In genomic region chr9:93917121-93917853, GRCh38 we compare ENCODE assay signal across 29 cellular contexts. TPM values are rescaled to one million over a fixed set of nuclear protein-coding genes. Genes with fewer than 3 reads are reported as not detected.
"Had no signal": no experiment of that assay in that cellular context is flagged by ENCODE, and none has a peak within 500 bp of the region (broad histone marks: within the 10 kb centered on the region; RNA-seq: fewer than 3 reads in every experiment).

No MANE protein-coding gene starts in this region.

- H3K36me3 Mint-ChIP-seq: naive thymus-derived CD4-positive, alpha-beta T cell; stimulated activated memory B cell treated with anti-CD40 and anti-IgM and Interleukin-4, amounts not matched to agents 10 μg/mL and 1 μg/mL and 100 μg/mL, for 72 hours had no signal

- DNase-seq: erythroblast; foreskin keratinocyte; hippocampal formation; left colon; left ventricle myocardium superior; mesenchymal stem cell; midbrain; naive thymus-derived CD4-positive, alpha-beta T cell; nucleus accumbens; psoas muscle; retina; spleen; stimulated activated CD4-positive, alpha-beta T cell treated with anti-CD3 and anti-CD28 coated beads, Interleukin-15, amount 100 ng/mL, for 24 hours; stimulated activated CD4-positive, alpha-beta T cell treated with anti-CD3 and anti-CD28 coated beads, Interleukin-1b, Interleukin-23, amount 100 ng/mL, for 48 hours; stimulated activated CD4-positive, alpha-beta T cell treated with anti-CD3 and anti-CD28 coated beads, Interleukin-4, amount 100 ng/mL, for 24 hours; tibial artery; upper lobe of right lung had no signal

- ATAC-seq: foreskin keratinocyte; heart left ventricle; left ventricle myocardium superior; naive thymus-derived CD4-positive, alpha-beta T cell; psoas muscle; sciatic nerve; stimulated activated memory B cell treated with anti-CD40 and anti-IgM and Interleukin-4, amounts not matched to agents 10 μg/mL and 1 μg/mL and 100 μg/mL, for 72 hours; upper lobe of right lung had no signal

- H3K9me3 ChIP-seq: heart left ventricle, psoas muscle, spleen, tibial artery, upper lobe of right lung, vagina had no signal

- H2AFZ ChIP-seq: parathyroid adenoma had no signal

- H3K4me3 ChIP-seq: heart left ventricle, lung, psoas muscle, spleen, tibial artery, upper lobe of right lung, vagina had no signal

- H3K27me3 Mint-ChIP-seq: stimulated activated naive CD8-positive, alpha-beta T cell treated with anti-CD3 and anti-CD28 coated beads, Interleukin-15, Interleukin-2, amounts not matched to agents 100 ng/mL and 50 ng/mL, for 24 hours had no signal

- H3K27ac ChIP-seq: foreskin keratinocyte, heart left ventricle, parathyroid adenoma, psoas muscle, spleen, tibial artery, upper lobe of right lung, vagina had no signal

- H3K27me3 ChIP-seq: vagina had no signal

- H3K9me3 Mint-ChIP-seq: dendritic cell treated with granulocyte-macrophage colony-stimulating factor and Interleukin-4, amounts not matched to agents 40 ng/mL and 50 ng/mL, for 4 days; naive thymus-derived CD4-positive, alpha-beta T cell; stimulated activated memory B cell treated with anti-CD40 and anti-IgM and Interleukin-4, amounts not matched to agents 10 μg/mL and 1 μg/mL and 100 μg/mL, for 72 hours; stimulated activated naive CD8-positive, alpha-beta T cell treated with anti-CD3 and anti-CD28 coated beads, Interleukin-15, Interleukin-2, amounts not matched to agents 100 ng/mL and 50 ng/mL, for 24 hours had no signal

- H3K9ac ChIP-seq: parathyroid adenoma had no signal

- H3K4me1 ChIP-seq: foreskin keratinocyte, heart left ventricle, parathyroid adenoma, psoas muscle, spleen, tibial artery, upper lobe of right lung, vagina had no signal

- H3K36me3 ChIP-seq: heart left ventricle, spleen, tibial artery, upper lobe of right lung, vagina had no signal

- H3K79me2 ChIP-seq: parathyroid adenoma had no signal

- H3K27ac Mint-ChIP-seq: dendritic cell treated with granulocyte-macrophage colony-stimulating factor and Interleukin-4, amounts not matched to agents 40 ng/mL and 50 ng/mL, for 4 days; naive thymus-derived CD4-positive, alpha-beta T cell; stimulated activated memory B cell treated with anti-CD40 and anti-IgM and Interleukin-4, amounts not matched to agents 10 μg/mL and 1 μg/mL and 100 μg/mL, for 72 hours; stimulated activated naive CD8-positive, alpha-beta T cell treated with anti-CD3 and anti-CD28 coated beads, Interleukin-15, Interleukin-2, amounts not matched to agents 100 ng/mL and 50 ng/mL, for 24 hours had no signal

- H3K4me3 Mint-ChIP-seq: dendritic cell treated with granulocyte-macrophage colony-stimulating factor and Interleukin-4, amounts not matched to agents 40 ng/mL and 50 ng/mL, for 4 days; naive thymus-derived CD4-positive, alpha-beta T cell; stimulated activated memory B cell treated with anti-CD40 and anti-IgM and Interleukin-4, amounts not matched to agents 10 μg/mL and 1 μg/mL and 100 μg/mL, for 72 hours; stimulated activated naive CD8-positive, alpha-beta T cell treated with anti-CD3 and anti-CD28 coated beads, Interleukin-15, Interleukin-2, amounts not matched to agents 100 ng/mL and 50 ng/mL, for 24 hours had no signal

RNA-seq across cellular contexts. Expression of gene BARX1, which starts 37.9 kb away (rescaled TPM):
- total RNA-seq: endothelial cell of umbilical vein, foreskin keratinocyte, heart left ventricle, kidney epithelial cell, left ventricle myocardium superior, lung, psoas muscle, sciatic nerve, skeletal muscle tissue, spleen, temporal lobe, upper lobe of right lung, vagina had no signal
